ENCODE assay signal across 19 cellular contexts in genomic region chr16:75114179-75114945, GRCh38. TPM values are rescaled to one million over a fixed set of nuclear protein-coding genes. Genes with fewer than 3 reads are reported as not detected.
DNase-seq lines count a peak whose midpoint lies in the region; ATAC-seq and TF ChIP-seq lines count a peak whose summit lies in the region.
"Had no signal": no experiment of that assay in that cellular context is flagged by ENCODE, and none has a peak within 500 bp of the region (broad histone marks: within the 10 kb centered on the region; RNA-seq: fewer than 3 reads in every experiment).

No MANE protein-coding gene starts in this region.

- no peak overlapping the region for H3K4me3 Mint-ChIP-seq in naive thymus-derived CD8-positive, alpha-beta T cell
- H3K4me3 Mint-ChIP-seq: IgD-negative memory B cell had no signal

- H3K4me3 ChIP-seq in right cardiac atrium (ENCODE audit: low read length), result no peak overlapping the region
- H3K4me3 ChIP-seq in NT2/D1 (ENCODE audit: insufficient read length, low read depth), result no peak overlapping the region
- no peak overlapping the region for H3K4me3 ChIP-seq in upper lobe of right lung
- H3K4me3 ChIP-seq: Peyer's patch had no signal

- no peak overlapping the region for H3K27ac ChIP-seq in right cardiac atrium (ENCODE audit: low read length)
- no peak overlapping the region for H3K27ac ChIP-seq in upper lobe of right lung
- H3K27ac ChIP-seq: Peyer's patch had no signal

- H3K27ac Mint-ChIP-seq in naive thymus-derived CD8-positive, alpha-beta T cell, result no peak overlapping the region
- H3K27ac Mint-ChIP-seq: CD4-positive, CD25-positive, alpha-beta regulatory T cell; IgD-negative memory B cell had no signal

- ATAC-seq in right cardiac atrium, result no peak
- ATAC-seq in left cardiac atrium, result no peak
- ATAC-seq in upper lobe of right lung, result no peak
- no peak for ATAC-seq in naive thymus-derived CD8-positive, alpha-beta T cell

- TF ChIP-seq CTCF in upper lobe of right lung (IDR thresholded peaks at IDR 0.05), result no peak

- DNase-seq in right cardiac atrium, result peak in 2 of 3 donors; percentile 48 to 58
- no peak for DNase-seq in left cardiac atrium
- no peak for DNase-seq in NT2/D1 (ENCODE audit: low read depth, low spot score)
- DNase-seq in midbrain (lab: John Stamatoyannopoulos, UW), result peak; percentile 32
- DNase-seq in upper lobe of right lung, result peak; percentile 62
- no peak for DNase-seq in naive thymus-derived CD8-positive, alpha-beta T cell
- no peak for DNase-seq in T-helper 2 cell
- DNase-seq in kidney tubule cell (ENCODE audit: low spot score), result no peak
- DNase-seq: CD4-positive, CD25-positive, alpha-beta regulatory T cell; DMS79 treated with DMSO at 0.1 percent for 48 hours; GF-D8; MV-4-11; NCI-H1436 treated with DMSO at 0.1 percent for 48 hours; NCI-H2107; NCI-H774; Peyer's patch; SIG-M5 had no signal

- intact Hi-C loops in right cardiac atrium (cut with DNase I) (loop anchor here in 1 of 4 donors (5.0 kb wide), 1 partner anchor 117 kb away; the partner anchor contains the start of gene ZNRF1), left cardiac atrium (cut with DNase I) (loop anchor here in 1 of 2 donors (10.0 kb wide), 2 partner anchors 240 to 300 kb away; no protein-coding TSS in a partner anchor), upper lobe of right lung (cut with DNase I) (loop anchor here (5.0 kb wide), 1 partner anchor 117 kb away; the partner anchor contains the start of gene ZNRF1)

- peaks cover 2 to 18% (median 12%) of the 10 kb centered on the region in 5 donors for H3K27me3 Mint-ChIP-seq in naive thymus-derived CD8-positive, alpha-beta T cell
- H3K27me3 Mint-ChIP-seq: CD4-positive, CD25-positive, alpha-beta regulatory T cell had no signal

- H3K4me1 Mint-ChIP-seq in naive thymus-derived CD8-positive, alpha-beta T cell, result peaks cover 8 to 23% (median 19%) of the 10 kb centered on the region in 4 donors

- H3K9me3 Mint-ChIP-seq in naive thymus-derived CD8-positive, alpha-beta T cell, result no peaks in the 10 kb centered on the region
- H3K9me3 Mint-ChIP-seq: IgD-negative memory B cell had no signal

- H3K9me3 ChIP-seq in right cardiac atrium (ENCODE audit: control insufficient read depth, low read length) (no peaks in the 10 kb centered on the region), NT2/D1 (ENCODE audit: insufficient read depth, low read length) (no peaks in the 10 kb centered on the region), upper lobe of right lung (no peaks in the 10 kb centered on the region)
- H3K9me3 ChIP-seq: Peyer's patch had no signal

- H3K4me1 ChIP-seq in right cardiac atrium (ENCODE audit: control insufficient read depth, insufficient read depth, low read length) (peaks cover under 1% of the 10 kb centered on the region), NT2/D1 (ENCODE audit: insufficient read depth, insufficient read length) (peaks cover 48% of the 10 kb centered on the region), upper lobe of right lung (peaks cover 40% of the 10 kb centered on the region)

- H3K27me3 ChIP-seq in right cardiac atrium (ENCODE audit: control insufficient read depth, insufficient read depth) (no peaks in the 10 kb centered on the region), NT2/D1 (ENCODE audit: insufficient read depth, insufficient read length) (no peaks in the 10 kb centered on the region), upper lobe of right lung (no peaks in the 10 kb centered on the region)
- H3K27me3 ChIP-seq: Peyer's patch had no signal

- POLR2A ChIA-PET in naive thymus-derived CD8-positive, alpha-beta T cell (lab: Charles Lee), result no interaction called here

- H3K9ac ChIP-seq in NT2/D1 (ENCODE audit: insufficient read length, low read depth), result peak overlapping the region; percentile 11

- H3K36me3 Mint-ChIP-seq in naive thymus-derived CD8-positive, alpha-beta T cell, result no peaks in the 10 kb centered on the region
- H3K36me3 Mint-ChIP-seq: CD4-positive, CD25-positive, alpha-beta regulatory T cell had no signal

- H3K36me3 ChIP-seq in NT2/D1 (ENCODE audit: insufficient read depth, insufficient read length, low read length), result peaks cover 4% of the 10 kb centered on the region
- no peaks in the 10 kb centered on the region for H3K36me3 ChIP-seq in upper lobe of right lung
- H3K36me3 ChIP-seq: Peyer's patch had no signal

- WGBS in right cardiac atrium, result 89% methylated on average over 44 of the region's 44 CpGs

RNA-seq across cellular contexts. Expression of gene LDHD, which starts 2.2 kb away (rescaled TPM):
- total RNA-seq in right cardiac atrium, result 10 to 100 TPM; 28.2 to 55.9 (median 39.5) TPM
- polyA plus RNA-seq in right cardiac atrium, result 56.5 TPM
- total RNA-seq in left cardiac atrium, result 10 to 100 TPM; 26.6 to 28.5 TPM
- 10.7 TPM for total RNA-seq in upper lobe of right lung
- total RNA-seq in naive thymus-derived CD8-positive, alpha-beta T cell, result not detected
- polyA plus RNA-seq in naive thymus-derived CD8-positive, alpha-beta T cell, result not detected
- total RNA-seq: A673; CD4-positive, CD25-positive, alpha-beta regulatory T cell had no signal
- polyA plus RNA-seq: IgD-negative memory B cell had no signal

RNA-seq across cellular contexts. Expression of gene ZFP1, which starts 34.0 kb away (rescaled TPM):
- total RNA-seq in right cardiac atrium (10 to 100 TPM in 1 of 4 donors, 1 to 10 TPM in 3; 6.4 to 11.2 (median 9.1) TPM), left cardiac atrium (1 to 10 TPM; 5.9 to 6.8 TPM), upper lobe of right lung (9.8 TPM)
- 3.8 TPM for polyA plus RNA-seq in right cardiac atrium
- total RNA-seq in naive thymus-derived CD8-positive, alpha-beta T cell, result 10 to 100 TPM; 14.0 to 17.1 TPM
- 10 to 100 TPM; 12.4 to 26.5 (median 15.8) TPM for polyA plus RNA-seq in naive thymus-derived CD8-positive, alpha-beta T cell

Comparison
In these comparisons a context has a peak if more than half of its experiments do, and no peak if none do; other contexts are left out.
1. DNase-seq: peak in right cardiac atrium (2 of 3), midbrain (single experiment) and upper lobe of right lung (single experiment); none in left cardiac atrium (single experiment), NT2/D1 (single experiment), naive thymus-derived CD8-positive, alpha-beta T cell (0 of 10), T-helper 2 cell (0 of 5) and kidney tubule cell (single experiment).
2. RNA of gene LDHD, which starts 2.2 kb away (total RNA-seq): 28.2 to 55.9 TPM in right cardiac atrium, 26.6 to 28.5 TPM in left cardiac atrium and 10.7 TPM in upper lobe of right lung (single experiment); not detected in naive thymus-derived CD8-positive, alpha-beta T cell; every median in the first group is over 10 times any median in the second.